Comparison of ENCODE assay signal across 24 cellular contexts in genomic region chr19:3372413-3372812, GRCh38. TPM values are rescaled to one million over a fixed set of nuclear protein-coding genes. Genes with fewer than 3 reads are reported as not detected.
DNase-seq lines count a peak whose midpoint lies in the region; ATAC-seq and TF ChIP-seq lines count a peak whose summit lies in the region.
"Had no signal": no experiment of that assay in that cellular context is flagged by ENCODE, and none has a peak within 500 bp of the region (broad histone marks: within the 10 kb centered on the region; RNA-seq: fewer than 3 reads in every experiment).

No MANE protein-coding gene starts in this region.

- peaks cover 53% of the 10 kb centered on the region for H3K27me3 Mint-ChIP-seq in nephron (ENCODE audit: low read depth)
- peaks cover 13% of the 10 kb centered on the region for H3K27me3 Mint-ChIP-seq in activated CD4-positive, alpha-beta T cell treated with anti-CD3 and anti-CD28 coated beads, Interleukin-2, amount 10 ng/mL, durations not matched to agents 7 days and 5 days
- H3K27me3 Mint-ChIP-seq: stimulated activated naive CD8-positive, alpha-beta T cell treated with anti-CD3 and anti-CD28 coated beads, Interleukin-15, amount 100 ng/mL, for 72 hours had no signal

- peak overlapping the region in 2 of 3 experiments; percentile 91 to 96 for H3K27ac Mint-ChIP-seq in nephron
- H3K27ac Mint-ChIP-seq in activated CD4-positive, alpha-beta T cell treated with anti-CD3 and anti-CD28 coated beads, Interleukin-2, amount 10 ng/mL, durations not matched to agents 7 days and 5 days = no peak overlapping the region
- H3K27ac Mint-ChIP-seq: activated T-cell treated with anti-CD3 and anti-CD28 coated beads, Interleukin-2, amount 50 U/mL, for 72 hours; endodermal cell; stimulated activated naive CD8-positive, alpha-beta T cell treated with anti-CD3 and anti-CD28 coated beads, Interleukin-15, amount 100 ng/mL, for 72 hours had no signal

- CTCF ChIA-PET in activated CD4-positive, alpha-beta T cell treated with anti-CD3 and anti-CD28 coated beads, Interleukin-2, amount 10 ng/mL, durations not matched to agents 7 days and 5 days (lab: Charles Lee) = interaction anchor here (0.6 to 1.2 kb wide), 2 partner anchors 13 to 396 kb away, joined by 3 to 4 read pairs; no protein-coding TSS in a partner anchor

- no peak overlapping the region for H3K4me3 Mint-ChIP-seq in nephron
- no peak overlapping the region for H3K4me3 Mint-ChIP-seq in activated CD4-positive, alpha-beta T cell treated with anti-CD3 and anti-CD28 coated beads, Interleukin-2, amount 10 ng/mL, durations not matched to agents 7 days and 5 days
- H3K4me3 Mint-ChIP-seq: activated T-cell treated with anti-CD3 and anti-CD28 coated beads, Interleukin-2, amount 50 U/mL, for 72 hours; endodermal cell; stimulated activated naive CD8-positive, alpha-beta T cell treated with anti-CD3 and anti-CD28 coated beads, Interleukin-15, amount 100 ng/mL, for 72 hours had no signal

- H3K4me1 ChIP-seq in BLaER1 treated with 17β-estradiol and CSF1 and Interleukin-3, amounts not matched to agents 10 nM and 100 nM = peaks cover 65 to 87% (median 80%) of the 10 kb centered on the region in 10 experiments
- H3K4me1 ChIP-seq in ascending aorta (peaks cover 24 to 43% of the 10 kb centered on the region in 2 donors), subcutaneous abdominal adipose tissue (ENCODE audit: control insufficient read depth in 5 of 5, insufficient read depth in 5 of 5, low read length in 5 of 5) (peaks cover 1 to 82% (median 60%) of the 10 kb centered on the region in 5 donors)

- intact Hi-C loops in ascending aorta (cut with DNase I) = no loop called here

- POLR2A ChIA-PET in activated CD4-positive, alpha-beta T cell treated with anti-CD3 and anti-CD28 coated beads, Interleukin-2, amount 10 ng/mL, durations not matched to agents 7 days and 5 days (lab: Charles Lee) = no interaction called here

- H3K4me3 ChIP-seq in BLaER1 treated with 17β-estradiol and CSF1 and Interleukin-3, amounts not matched to agents 10 nM and 100 nM = no peak overlapping the region
- no peak overlapping the region for H3K4me3 ChIP-seq in ascending aorta
- no peak overlapping the region for H3K4me3 ChIP-seq in subcutaneous abdominal adipose tissue (ENCODE audit: low read depth in 1 of 5, low read length in 5 of 5)
- H3K4me3 ChIP-seq: cardiac muscle cell, lung had no signal

- H3K36me3 Mint-ChIP-seq in nephron (ENCODE audit: low read depth) = no peaks in the 10 kb centered on the region
- no peaks in the 10 kb centered on the region for H3K36me3 Mint-ChIP-seq in activated CD4-positive, alpha-beta T cell treated with anti-CD3 and anti-CD28 coated beads, Interleukin-2, amount 10 ng/mL, durations not matched to agents 7 days and 5 days (ENCODE audit: low read depth)

- peaks cover 57% of the 10 kb centered on the region for H3K4me1 Mint-ChIP-seq in nephron
- H3K4me1 Mint-ChIP-seq in activated CD4-positive, alpha-beta T cell treated with anti-CD3 and anti-CD28 coated beads, Interleukin-2, amount 10 ng/mL, durations not matched to agents 7 days and 5 days = peaks cover 13% of the 10 kb centered on the region
- H3K4me1 Mint-ChIP-seq: endodermal cell had no signal

- H3K36me3 ChIP-seq in BLaER1 treated with 17β-estradiol and CSF1 and Interleukin-3, amounts not matched to agents 10 nM and 100 nM = peaks cover 10 to 48% (median 29%) of the 10 kb centered on the region in 11 experiments; a peak in 20 of 22 replicates
- H3K36me3 ChIP-seq in ascending aorta = no peaks in the 10 kb centered on the region
- H3K36me3 ChIP-seq in subcutaneous abdominal adipose tissue (ENCODE audit: control insufficient read depth in 5 of 5, insufficient read depth in 5 of 5, low read length in 5 of 5) = peaks cover 0 to 5% (median 0%) of the 10 kb centered on the region in 5 donors
- H3K36me3 ChIP-seq: cardiac muscle cell had no signal

- peak overlapping the region in 5 of 11 experiments; percentile 0 to 42 (median 31); a peak in 7 of 22 replicates for H3K27ac ChIP-seq in BLaER1 treated with 17β-estradiol and CSF1 and Interleukin-3, amounts not matched to agents 10 nM and 100 nM
- H3K27ac ChIP-seq in ascending aorta (peak overlapping the region; percentile 93 to 96), subcutaneous abdominal adipose tissue (ENCODE audit: low read depth, low read length) (peak overlapping the region; percentile 30)
- H3K27ac ChIP-seq: cardiac muscle cell, KMS-11 had no signal

- peaks cover 69 to 97% (median 90%) of the 10 kb centered on the region in 11 experiments for H4K20me1 ChIP-seq in BLaER1 treated with 17β-estradiol and CSF1 and Interleukin-3, amounts not matched to agents 10 nM and 100 nM

- DNase-seq in ascending aorta (ENCODE audit: low spot score in 2 of 2) (no peak), NOMO-1 treated with DMSO at 0.1 percent for 48 hours (lab: John Stamatoyannopoulos, UW; ENCODE audit: unreplicated experiment) (no peak), NCI-H1436 (lab: John Stamatoyannopoulos, UW) (no peak)
- no peak for DNase-seq in activated CD4-positive, alpha-beta T cell treated with anti-CD3 and anti-CD28 coated beads, Interleukin-2, amount 10 ng/mL, durations not matched to agents 7 days and 5 days
- DNase-seq: activated CD4-positive, alpha-beta T cell treated with anti-CD3 and anti-CD28 coated beads for 4 hours; activated naive CD4-positive, alpha-beta T cell treated with Interleukin-2 at 50 U/mL for 16 hours; activated T-cell treated with anti-CD3 and anti-CD28 coated beads, Interleukin-2, amount 50 U/mL, for 72 hours; amygdala; BE2C; endodermal cell; islet precursor cell; NCI-H1694; NCI-H526; retina; RPMI8226; stimulated activated naive CD8-positive, alpha-beta T cell treated with anti-CD3 and anti-CD28 coated beads, Interleukin-15, amount 100 ng/mL, for 72 hours had no signal

- no peaks in the 10 kb centered on the region for H3K27me3 ChIP-seq in BLaER1 treated with 17β-estradiol and CSF1 and Interleukin-3, amounts not matched to agents 10 nM and 100 nM
- H3K27me3 ChIP-seq in ascending aorta (no peaks in the 10 kb centered on the region), subcutaneous abdominal adipose tissue (ENCODE audit: control insufficient read depth in 5 of 5, insufficient read depth in 4 of 5, low read length in 5 of 5) (no peaks in the 10 kb centered on the region)
- H3K27me3 ChIP-seq: BE2C had no signal

- no peak for ATAC-seq in HG02973 (IDR thresholded peaks at IDR 0.05; ENCODE audit: unreplicated experiment)
- ATAC-seq: activated T-cell treated with anti-CD3 and anti-CD28 coated beads, Interleukin-2, amount 50 U/mL, for 72 hours; SK-N-SH treated with all-trans-retinoic acid at 6 μM for 48 hours; stimulated activated naive CD8-positive, alpha-beta T cell treated with anti-CD3 and anti-CD28 coated beads, Interleukin-15, amount 100 ng/mL, for 72 hours had no signal

- H3K9me3 ChIP-seq in BLaER1 treated with 17β-estradiol and CSF1 and Interleukin-3, amounts not matched to agents 10 nM and 100 nM (replicated peaks in 1 of 11) = no peaks in the 10 kb centered on the region
- H3K9me3 ChIP-seq in ascending aorta = no peaks in the 10 kb centered on the region
- H3K9me3 ChIP-seq in subcutaneous abdominal adipose tissue (ENCODE audit: control insufficient read depth in 5 of 5, low read length in 5 of 5) = no peaks in the 10 kb centered on the region
- H3K9me3 ChIP-seq: BE2C had no signal

- TF ChIP-seq CTCF in ascending aorta (IDR thresholded peaks at IDR 0.05) (no peak), nephron (IDR thresholded peaks at IDR 0.05; ENCODE audit: unreplicated experiment in 3 of 3) (no peak)

- peak overlapping the region in 5 of 11 experiments; percentile 3 to 28 (median 24); a peak in 4 of 22 replicates for H3K9ac ChIP-seq in BLaER1 treated with 17β-estradiol and CSF1 and Interleukin-3, amounts not matched to agents 10 nM and 100 nM
- H3K9ac ChIP-seq in subcutaneous abdominal adipose tissue (ENCODE audit: low read length in 5 of 5) = no peak overlapping the region
- H3K9ac ChIP-seq: KMS-11 had no signal

- no peaks in the 10 kb centered on the region for H3K9me3 Mint-ChIP-seq in nephron
- no peaks in the 10 kb centered on the region for H3K9me3 Mint-ChIP-seq in activated CD4-positive, alpha-beta T cell treated with anti-CD3 and anti-CD28 coated beads, Interleukin-2, amount 10 ng/mL, durations not matched to agents 7 days and 5 days
- H3K9me3 Mint-ChIP-seq: activated T-cell treated with anti-CD3 and anti-CD28 coated beads, Interleukin-2, amount 50 U/mL, for 72 hours; endodermal cell; stimulated activated naive CD8-positive, alpha-beta T cell treated with anti-CD3 and anti-CD28 coated beads, Interleukin-15, amount 100 ng/mL, for 72 hours had no signal

- H3K4me2 ChIP-seq in BLaER1 treated with 17β-estradiol and CSF1 and Interleukin-3, amounts not matched to agents 10 nM and 100 nM = peak overlapping the region; percentile 45 to 73 (median 66)
- H3K4me2 ChIP-seq: KMS-11 had no signal

RNA-seq across cellular contexts. Expression of gene NFIC, which starts 6.0 kb away (rescaled TPM):
- total RNA-seq in ascending aorta = 194 TPM
- total RNA-seq in activated CD4-positive, alpha-beta T cell treated with anti-CD3 and anti-CD28 coated beads, Interleukin-2, amount 10 ng/mL, durations not matched to agents 7 days and 5 days = 10 to 100 TPM; 14.2 TPM

Comparison
In these comparisons a context has a peak if more than half of its experiments do, and no peak if none do; other contexts are left out.
1. RNA of gene NFIC, which starts 6.0 kb away (total RNA-seq): 194 TPM in ascending aorta (single experiment); 14.2 TPM in activated CD4-positive, alpha-beta T cell treated with anti-CD3 and anti-CD28 coated beads, Interleukin-2, amount 10 ng/mL, durations not matched to agents 7 days and 5 days; every median in the first group is over 10 times any median in the second.